In the genomic region with DNA sequence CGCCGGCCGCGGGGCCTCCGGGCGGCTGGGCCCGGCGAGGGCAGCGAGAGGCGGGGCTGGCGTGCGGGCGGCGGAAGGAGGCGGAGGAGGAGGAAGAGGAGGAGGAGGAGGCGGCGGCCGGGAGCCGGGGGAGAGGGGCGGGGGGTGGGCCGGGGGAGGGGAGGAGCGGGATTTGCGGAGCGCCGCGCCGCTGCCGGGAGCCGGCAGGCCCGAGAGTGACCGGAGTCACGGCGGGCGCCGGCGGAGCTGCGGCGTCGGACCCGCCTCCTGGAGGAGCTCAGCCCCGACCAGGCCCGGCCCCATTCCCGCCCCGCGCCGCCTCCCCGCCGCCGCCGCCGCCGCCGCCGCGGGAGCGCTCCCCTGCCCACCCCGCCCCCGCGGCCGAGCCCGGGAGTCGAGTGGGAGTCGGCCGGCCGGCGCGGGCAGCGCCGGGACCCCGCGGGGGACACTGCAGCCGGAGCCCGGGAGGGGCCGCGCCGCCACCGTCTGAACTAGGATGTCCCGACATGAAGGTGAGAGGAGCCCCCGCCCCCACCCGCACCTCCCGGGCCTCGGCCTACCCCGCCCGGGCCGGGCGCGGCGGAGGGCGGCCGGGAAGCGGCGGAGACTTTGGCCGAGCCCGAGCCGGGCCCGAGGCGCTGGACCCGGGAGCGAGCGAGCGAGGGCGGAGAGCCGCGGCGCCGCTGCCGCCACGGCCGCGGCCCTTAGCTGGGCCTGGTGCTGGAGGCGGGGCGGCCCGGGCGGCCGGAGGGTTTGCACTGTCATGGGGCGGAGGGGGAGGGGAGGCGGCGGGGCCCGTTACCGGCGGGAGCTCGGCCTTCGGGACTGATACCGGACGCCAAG, we compare ENCODE assay signal across 8 cellular contexts.
DNase-seq lines count a peak whose midpoint lies in the region; ATAC-seq lines count a peak whose summit lies in the region.

A gene (plus strand): TSS at position 206 of the 843 bp plus-strand sequence. CDS start 291 bp downstream, at position 497.

- ATAC-seq in HG02588 (IDR thresholded peaks at IDR 0.05; ENCODE audit: unreplicated experiment): peak; percentile 44

- peak; percentile 65 to 72 (median 67) for DNase-seq in NCI-H1417 (lab: John Stamatoyannopoulos, UW)
- DNase-seq in NCI-H1417 treated with DMSO at 0.1 percent for 48 hours (lab: John Stamatoyannopoulos, UW): no peak
- DNase-seq in NCI-H146 (lab: John Stamatoyannopoulos, UW): peak; percentile 75
- peak; percentile 76 for DNase-seq in activated CD4-positive, CD25-positive, alpha-beta regulatory T cell treated with anti-CD3 and anti-CD28 coated beads, Interleukin-2, amount 50 U/mL, for 72 hours
- DNase-seq in central memory CD4-positive, alpha-beta T cell: peak; percentile 67
- peak; percentile 87 for DNase-seq in islet precursor cell
- peak; percentile 61 to 68 for DNase-seq in stimulated activated CD4-positive, alpha-beta T cell treated with anti-CD3 and anti-CD28 coated beads, Interleukin-12 subunit alpha, Interleukin-12 subunit beta, amount 100 ng/mL, for 24 hours (ENCODE audit: low read depth in 2 of 2)
